Comparison of ENCODE assay signal across 9 cellular contexts in the genomic region with DNA sequence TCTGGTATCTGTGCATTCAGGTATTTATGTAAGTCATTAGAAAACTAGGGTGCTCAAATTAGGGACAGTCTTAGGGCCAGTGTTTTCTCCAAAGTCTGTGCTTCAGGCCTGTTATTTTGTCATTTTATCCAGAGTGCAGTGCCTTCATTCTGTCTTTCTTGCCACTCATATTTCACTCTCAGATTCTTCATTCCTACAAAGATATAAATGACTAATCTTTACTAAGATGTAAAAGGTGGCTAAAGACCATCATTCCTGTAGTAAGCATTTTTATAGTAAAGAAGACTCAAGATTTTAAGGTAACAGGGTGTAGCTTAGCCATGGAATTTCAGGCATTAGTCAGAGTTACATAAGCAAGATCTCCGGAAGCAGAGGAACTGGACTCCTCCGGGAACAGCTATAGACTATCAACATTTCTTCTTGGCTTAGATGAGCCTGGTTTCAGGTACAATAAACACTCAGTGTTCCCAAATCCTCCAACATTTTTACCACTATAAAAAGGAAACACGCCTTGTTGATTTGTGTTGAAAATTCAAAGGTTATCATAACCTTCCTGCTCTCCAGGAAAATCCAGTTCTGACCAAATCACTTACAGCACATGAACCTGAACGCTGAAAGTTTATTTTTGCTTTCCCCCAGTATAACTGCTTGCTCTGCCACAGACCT. TPM values are rescaled to one million over a fixed set of nuclear protein-coding genes. Genes with fewer than 3 reads are reported as not detected.
DNase-seq lines count a peak whose midpoint lies in the region; ATAC-seq and TF ChIP-seq lines count a peak whose summit lies in the region.
"Had no signal": no experiment of that assay in that cellular context is flagged by ENCODE, and none has a peak within 500 bp of the region (broad histone marks: within the 10 kb centered on the region; RNA-seq: fewer than 3 reads in every experiment).

No MANE protein-coding gene starts in this region.

- no peaks in the 10 kb centered on the region for H3K36me3 ChIP-seq in endocrine pancreas (ENCODE audit: control insufficient read depth, insufficient read depth, low read length)
- no peaks in the 10 kb centered on the region for H3K36me3 ChIP-seq in uterus

- peaks cover 25% of the 10 kb centered on the region in 2 donors for H3K36me3 Mint-ChIP-seq in activated naive CD4-positive, alpha-beta T cell treated with anti-CD3 and anti-CD28 coated beads, Interleukin-2, amount 50 U/mL, for 72 hours
- peaks cover 20% of the 10 kb centered on the region for H3K36me3 Mint-ChIP-seq in nephron progenitor cell (ENCODE audit: low read depth)

- no peak overlapping the region for H3K9ac ChIP-seq in endocrine pancreas (ENCODE audit: control insufficient read depth, insufficient read depth, low read length)

- no peak overlapping the region for H3K4me3 Mint-ChIP-seq in nephron progenitor cell
- H3K4me3 Mint-ChIP-seq: B cell had no signal

- H3K4me1 Mint-ChIP-seq in nephron progenitor cell = no peaks in the 10 kb centered on the region
- H3K4me1 Mint-ChIP-seq: B cell had no signal

- no peaks in the 10 kb centered on the region for H3K27me3 Mint-ChIP-seq in nephron progenitor cell (ENCODE audit: low read depth, poor library complexity)

- H3K27ac Mint-ChIP-seq in activated naive CD4-positive, alpha-beta T cell treated with anti-CD3 and anti-CD28 coated beads, Interleukin-2, amount 50 U/mL, for 72 hours = peak overlapping the region; percentile 8 to 40
- H3K27ac Mint-ChIP-seq in nephron progenitor cell = no peak overlapping the region
- H3K27ac Mint-ChIP-seq: B cell had no signal

- intact Hi-C loops in uterus (cut with DNase I; ENCODE audit: low total_unique reads) = no loop called here

- TF ChIP-seq POLR2A in uterus (IDR thresholded peaks at IDR 0.05) = no peak

- H3K4me1 ChIP-seq in endocrine pancreas (ENCODE audit: control insufficient read depth, insufficient read depth, low read length) (peaks cover 14% of the 10 kb centered on the region), uterus (peaks cover 0 to 4% of the 10 kb centered on the region in 2 donors)

- H3K4me3 ChIP-seq in endocrine pancreas (ENCODE audit: control insufficient read depth, insufficient read depth, low read length) (peak overlapping the region; percentile 63), uterus (no peak overlapping the region)

- peaks cover 8 to 27% of the 10 kb centered on the region in 2 donors for H3K9me3 Mint-ChIP-seq in activated naive CD4-positive, alpha-beta T cell treated with anti-CD3 and anti-CD28 coated beads, Interleukin-2, amount 50 U/mL, for 72 hours
- H3K9me3 Mint-ChIP-seq in nephron progenitor cell = peaks cover 34% of the 10 kb centered on the region

- no peak for DNase-seq in activated naive CD4-positive, alpha-beta T cell treated with anti-CD3 and anti-CD28 coated beads, Interleukin-2, amount 50 U/mL, for 72 hours (ENCODE audit: low spot score in 2 of 2)
- DNase-seq in activated naive CD4-positive, alpha-beta T cell treated with Interleukin-2 at 50 U/mL for 16 hours = no peak
- peak; percentile 82 to 89 for DNase-seq in lung microvascular endothelial cell (ENCODE audit: low read depth in 2 of 2)
- DNase-seq in uterus = no peak
- no peak for DNase-seq in nephron progenitor cell

- TF ChIP-seq CTCF in uterus (IDR thresholded peaks at IDR 0.05) (no peak), nephron progenitor cell (IDR thresholded peaks at IDR 0.05) (no peak)

- H3K27me3 ChIP-seq in endocrine pancreas (ENCODE audit: control insufficient read depth, insufficient read depth, low read length) (no peaks in the 10 kb centered on the region), uterus (no peaks in the 10 kb centered on the region)

- peak; percentile 52 to 88 for ATAC-seq in activated naive CD4-positive, alpha-beta T cell treated with anti-CD3 and anti-CD28 coated beads, Interleukin-2, amount 50 U/mL, for 72 hours
- ATAC-seq in GM18868 (IDR thresholded peaks at IDR 0.05; ENCODE audit: unreplicated experiment) (no peak), HG03175 (IDR thresholded peaks at IDR 0.05; ENCODE audit: unreplicated experiment) (no peak)

- H3K27ac ChIP-seq in uterus = peak overlapping the region; percentile 16 to 55

- H3K9me3 ChIP-seq in endocrine pancreas (ENCODE audit: control insufficient read depth, low read length) = no peaks in the 10 kb centered on the region
- no peaks in the 10 kb centered on the region for H3K9me3 ChIP-seq in uterus

RNA-seq across cellular contexts. Expression of gene SERPINB1, which starts 23.8 kb away (rescaled TPM):
- 100 to 1,000 TPM; 121 to 169 TPM for total RNA-seq in activated naive CD4-positive, alpha-beta T cell treated with anti-CD3 and anti-CD28 coated beads, Interleukin-2, amount 50 U/mL, for 72 hours
- total RNA-seq in lung microvascular endothelial cell (3.8 and 21.8 TPM in 2 replicates), uterus (10 to 100 TPM in 2 of 4 donors, 1 to 10 TPM in 2; 7.7 to 28.2 (median 17.2) TPM)

RNA-seq across cellular contexts. Expression of gene WRNIP1, which starts 52.7 kb away (rescaled TPM):
- 10 to 100 TPM; 25.7 to 43.5 TPM for total RNA-seq in activated naive CD4-positive, alpha-beta T cell treated with anti-CD3 and anti-CD28 coated beads, Interleukin-2, amount 50 U/mL, for 72 hours
- 31.2 and 42.7 TPM in 2 replicates for total RNA-seq in lung microvascular endothelial cell
- total RNA-seq in uterus = 10 to 100 TPM; 34.1 to 50.5 (median 41.7) TPM

Comparison
In these comparisons a context has a peak if more than half of its experiments do, and no peak if none do; other contexts are left out.
1. ATAC-seq: peak in activated naive CD4-positive, alpha-beta T cell treated with anti-CD3 and anti-CD28 coated beads, Interleukin-2, amount 50 U/mL, for 72 hours (2 of 2); none in GM18868 (single experiment) and HG03175 (single experiment).
2. DNase-seq: peak in lung microvascular endothelial cell (2 of 2); none in activated naive CD4-positive, alpha-beta T cell treated with anti-CD3 and anti-CD28 coated beads, Interleukin-2, amount 50 U/mL, for 72 hours (0 of 2), activated naive CD4-positive, alpha-beta T cell treated with Interleukin-2 at 50 U/mL for 16 hours (single experiment), uterus (0 of 2) and nephron progenitor cell (single experiment).